Comparison of ENCODE assay signal across 14 cellular contexts in the genomic region with DNA sequence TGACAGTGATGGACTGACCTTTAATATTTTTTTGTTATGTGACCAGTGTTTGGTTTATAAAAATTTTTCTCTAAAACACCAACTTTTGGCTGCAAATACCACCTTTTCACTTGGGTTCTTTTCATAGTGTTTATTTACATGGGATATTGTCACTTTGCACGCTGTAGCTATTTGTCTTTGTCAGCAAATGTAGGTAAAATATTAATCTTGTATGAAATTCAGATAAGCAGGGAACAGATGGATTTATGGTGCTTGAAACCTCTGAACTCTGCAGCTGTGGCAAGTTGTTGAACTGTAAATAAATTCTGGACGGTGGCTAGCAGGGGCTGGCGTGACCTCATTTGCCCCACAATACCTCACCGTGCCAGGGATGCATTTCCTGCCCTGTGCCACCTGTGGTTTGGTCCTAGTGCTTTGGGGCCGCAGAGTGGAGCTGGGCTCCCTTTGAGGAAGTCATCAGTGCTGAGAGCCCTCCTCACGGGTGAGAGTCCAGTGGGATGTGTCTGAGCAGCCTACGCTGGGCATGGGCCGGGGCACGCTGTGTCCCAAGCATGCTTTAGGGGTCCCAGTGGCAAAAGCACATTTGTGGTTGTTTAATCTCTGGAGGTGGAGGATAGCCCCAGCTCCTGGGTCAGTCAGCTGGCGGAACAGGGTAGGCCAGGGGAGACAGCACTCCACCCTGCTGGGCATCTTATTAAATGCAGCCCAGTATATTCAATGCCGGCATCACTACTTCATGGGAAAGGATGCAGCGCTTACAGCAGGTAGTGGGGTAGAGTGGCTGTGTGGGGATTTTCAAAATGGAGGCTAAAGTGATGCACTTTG.
DNase-seq lines count a peak whose midpoint lies in the region; ATAC-seq, FAIRE-seq and TF ChIP-seq lines count a peak whose summit lies in the region.
"Had no signal": no experiment of that assay in that cellular context is flagged by ENCODE, and none has a peak within 500 bp of the region (broad histone marks: within the 10 kb centered on the region; RNA-seq: fewer than 3 reads in every experiment).

No MANE protein-coding gene starts in this region.

- H3K9me3 ChIP-seq in GM12878 (replicated peaks; ENCODE audit: control insufficient read depth, insufficient read depth, low read length): no peaks in the 10 kb centered on the region; the same call in 2 of the 3 replicates
- H3K9me3 ChIP-seq in tibial nerve: no peaks in the 10 kb centered on the region
- H3K9me3 ChIP-seq: thoracic aorta had no signal

- H4K20me1 ChIP-seq in GM12878 (ENCODE audit: control insufficient read depth, insufficient read depth): no peaks in the 10 kb centered on the region

- H3K27me3 Mint-ChIP-seq in effector memory CD8-positive, alpha-beta T cell: no peaks in the 10 kb centered on the region
- H3K27me3 Mint-ChIP-seq: brain had no signal

- 0 out of 2 replicates have a peak overlapping the region, but pooled peaks have one; percentile 30 for H3K4me2 ChIP-seq in GM12878 (ENCODE audit: control insufficient read depth, insufficient read depth)

- H3K4me1 ChIP-seq in GM12878 (ENCODE audit: control insufficient read depth, insufficient read depth, low read length): peaks cover 3% of the 10 kb centered on the region; the same call in 1 of the 2 replicates
- H3K4me1 ChIP-seq in tibial nerve: peaks cover 0 to 5% (median 0%) of the 10 kb centered on the region in 4 donors

- RAD21 ChIA-PET in GM12878 (lab: Charles Lee; ENCODE audit: unreplicated experiment): no interaction called here

- peak overlapping the region in 1 of 2 donors; percentile 59 for H3K27ac Mint-ChIP-seq in effector memory CD8-positive, alpha-beta T cell

- POLR2A ChIA-PET in GM12878 (lab: Charles Lee): no interaction called here

- no peak for TF ChIP-seq RAD21 in GM12878 (IDR thresholded peaks at IDR 0.05; ENCODE audit: insufficient read depth, low read depth, low read length)

- H3K4me3 ChIP-seq in GM12878: no peak overlapping the region
- H3K4me3 ChIP-seq in tibial nerve: no peak overlapping the region
- H3K4me3 ChIP-seq: thoracic aorta had no signal

- H3K27ac ChIP-seq in GM12878 (ENCODE audit: control insufficient read depth, insufficient read depth): no peak overlapping the region
- H3K27ac ChIP-seq in tibial nerve: no peak overlapping the region
- H3K27ac ChIP-seq: thoracic aorta had no signal

- BruUV-seq in GM12878 (replicated peaks; lab: Mats Ljungman, UMichigan): no TSS peak

- H3K9me3 Mint-ChIP-seq in effector memory CD8-positive, alpha-beta T cell: no peaks in the 10 kb centered on the region

- TF ChIP-seq POLR2A in GM12878 (IDR thresholded peaks at IDR 0.05; ENCODE audit: low read depth, low read length): no peak
- no peak for TF ChIP-seq POLR2A in tibial nerve (IDR thresholded peaks at IDR 0.05)

- CTCF ChIA-PET in GM12878 (lab: Yijun Ruan, JAX): interaction anchor here (0.9 to 1.6 kb wide), 2 partner anchors 9 to 18 kb away, joined by 3 to 4 read pairs; no protein-coding TSS in a partner anchor

- H3K36me3 ChIP-seq in GM12878 (ENCODE audit: control insufficient read depth in 2 of 2, insufficient read depth in 2 of 2, low read length in 1 of 2): no peaks in the 10 kb centered on the region; a peak in 1 of 4 replicates
- no peaks in the 10 kb centered on the region for H3K36me3 ChIP-seq in tibial nerve
- H3K36me3 ChIP-seq: thoracic aorta had no signal

- SMC1A ChIA-PET in GM12878 (lab: Charles Lee; ENCODE audit: uncharacterized antibody, unreplicated experiment): interaction anchor here (1.1 to 1.8 kb wide), 3 partner anchors 20 to 66 kb away, joined by 3 to 4 read pairs (median 3); no protein-coding TSS in a partner anchor

- no peak overlapping the region for H3K4me3 Mint-ChIP-seq in effector memory CD8-positive, alpha-beta T cell
- H3K4me3 Mint-ChIP-seq: brain had no signal

- no peak for TF ChIP-seq EP300 in GM12878 (IDR thresholded peaks at IDR 0.05; ENCODE audit: borderline replicate concordance in 1 of 2, control insufficient read depth in 1 of 2, low read depth in 2 of 2, low read length in 2 of 2)
- no peak for TF ChIP-seq EP300 in tibial nerve (IDR thresholded peaks at IDR 0.05)

- peaks cover 15 to 26% of the 10 kb centered on the region in 2 donors for H3K4me1 Mint-ChIP-seq in effector memory CD8-positive, alpha-beta T cell (ENCODE audit: low read depth in 2 of 2)

- H3K27me3 ChIP-seq in GM12878 (replicated peaks in 1 of 2; ENCODE audit: control insufficient read depth in 2 of 2, insufficient read depth in 2 of 2, low read length in 1 of 2) (no peaks in the 10 kb centered on the region), tibial nerve (no peaks in the 10 kb centered on the region)

- intact Hi-C loops in GM12878 (cut with micrococcal nuclease; ENCODE audit: unreplicated experiment): no loop called here

- in situ Hi-C loops in GM12878 (cut with MboI): no loop called here

- no peak overlapping the region for H3K9ac ChIP-seq in GM12878 (ENCODE audit: control insufficient read depth, insufficient read depth, low read length)

- DNase-seq in NCI-H748 (lab: John Stamatoyannopoulos, UW; ENCODE audit: unreplicated experiment) (peak; percentile 63), NCI-H748 treated with DMSO at 0.1 percent for 48 hours (lab: John Stamatoyannopoulos, UW) (no peak), HT-29 (ENCODE audit: low spot score) (peak; percentile 3), GM12878 (ENCODE audit: low read depth, low spot score) (no peak), tibial nerve (ENCODE audit: low spot score in 2 of 2) (no peak)
- DNase-seq in effector memory CD8-positive, alpha-beta T cell: no peak
- DNase-seq: islet precursor cell, NCI-H345, T-helper 1 cell had no signal

- WGBS in GM12878 (ENCODE audit: insufficient coverage, insufficient replicate concordance, low lambda C conversion rate, missing lambda C conversion rate): 35% methylated on average over 12 of the region's 12 CpGs
- 65 to 80% methylated on average over 7 to 12 of the region's 12 CpGs for WGBS in tibial nerve, 2 donors

- H3K36me3 Mint-ChIP-seq in effector memory CD8-positive, alpha-beta T cell (ENCODE audit: insufficient read depth): no peaks in the 10 kb centered on the region

- FAIRE-seq in GM12878 (lab: Jason Lieb, UNC): no peak
- FAIRE-seq: A204.1 had no signal

- peak; percentile 66 for ATAC-seq in GM12878
- ATAC-seq in GM18873 (IDR thresholded peaks at IDR 0.05; ENCODE audit: low FRiP score, unreplicated experiment): no peak
- ATAC-seq in GM21528 (IDR thresholded peaks at IDR 0.05; ENCODE audit: low FRiP score, unreplicated experiment): no peak
- ATAC-seq in effector memory CD8-positive, alpha-beta T cell (replicated peaks): no peak

- H3K79me2 ChIP-seq in GM12878 (ENCODE audit: control insufficient read depth, insufficient read depth, low read length): no peaks in the 10 kb centered on the region

- no peak overlapping the region for H2AFZ ChIP-seq in GM12878 (ENCODE audit: control insufficient read depth, low read depth, low read length)

- TF ChIP-seq CTCF in GM12878 (IDR thresholded peaks at IDR 0.05 in 2 of 3, conservative IDR thresholded peaks at IDR 0.05 in 1 of 3; ENCODE audit: control insufficient read depth in 2 of 3, extremely low read depth in 1 of 3, insufficient read depth in 1 of 3, low read depth in 3 of 3, low read length in 3 of 3) (no peak), tibial nerve (IDR thresholded peaks at IDR 0.05) (no peak)

TF ChIP-seq in GM12878, 131 proteins besides CTCF, POLR2A, EP300 and RAD21 (continues in another document):
- TF ChIP-seq ATF7 (IDR thresholded peaks at IDR 0.05; ENCODE audit: low read depth) (no peak), SPI1 (IDR thresholded peaks at IDR 0.05; ENCODE audit: borderline replicate concordance, insufficient read depth, low read depth, low read length) (no peak), MTA3 (IDR thresholded peaks at IDR 0.05; ENCODE audit: borderline replicate concordance, low read length) (no peak), ETV6 (conservative IDR thresholded peaks at IDR 0.05 in 1 of 2, IDR thresholded peaks at IDR 0.05 in 1 of 2; ENCODE audit: borderline replicate concordance in 1 of 2, low read depth in 1 of 2) (no peak), ZNF207 (IDR thresholded peaks at IDR 0.05; ENCODE audit: borderline replicate concordance) (no peak), ZSCAN29 (IDR thresholded peaks at IDR 0.05) (no peak), SREBF1 (IDR thresholded peaks at IDR 0.05; ENCODE audit: low read length) (no peak)
- TF ChIP-seq, protein P1, sequence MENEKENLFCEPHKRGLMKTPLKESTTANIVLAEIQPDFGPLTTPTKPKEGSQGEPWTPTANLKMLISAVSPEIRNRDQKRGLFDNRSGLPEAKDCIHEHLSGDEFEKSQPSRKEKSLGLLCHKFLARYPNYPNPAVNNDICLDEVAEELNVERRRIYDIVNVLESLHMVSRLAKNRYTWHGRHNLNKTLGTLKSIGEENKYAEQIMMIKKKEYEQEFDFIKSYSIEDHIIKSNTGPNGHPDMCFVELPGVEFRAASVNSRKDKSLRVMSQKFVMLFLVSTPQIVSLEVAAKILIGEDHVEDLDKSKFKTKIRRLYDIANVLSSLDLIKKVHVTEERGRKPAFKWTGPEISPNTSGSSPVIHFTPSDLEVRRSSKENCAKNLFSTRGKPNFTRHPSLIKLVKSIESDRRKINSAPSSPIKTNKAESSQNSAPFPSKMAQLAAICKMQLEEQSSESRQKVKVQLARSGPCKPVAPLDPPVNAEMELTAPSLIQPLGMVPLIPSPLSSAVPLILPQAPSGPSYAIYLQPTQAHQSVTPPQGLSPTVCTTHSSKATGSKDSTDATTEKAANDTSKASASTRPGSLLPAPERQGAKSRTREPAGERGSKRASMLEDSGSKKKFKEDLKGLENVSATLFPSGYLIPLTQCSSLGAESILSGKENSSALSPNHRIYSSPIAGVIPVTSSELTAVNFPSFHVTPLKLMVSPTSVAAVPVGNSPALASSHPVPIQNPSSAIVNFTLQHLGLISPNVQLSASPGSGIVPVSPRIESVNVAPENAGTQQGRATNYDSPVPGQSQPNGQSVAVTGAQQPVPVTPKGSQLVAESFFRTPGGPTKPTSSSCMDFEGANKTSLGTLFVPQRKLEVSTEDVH (IDR thresholded peaks at IDR 0.05; ENCODE audit: low read depth, partially characterized antibody): no peak

Comparison
In these comparisons a context has a peak if more than half of its experiments do, and no peak if none do; other contexts are left out.
1. DNase-seq: peak in NCI-H748 (single experiment) and HT-29 (single experiment); none in NCI-H748 treated with DMSO at 0.1 percent for 48 hours (single experiment), GM12878 (single experiment), tibial nerve (0 of 2) and effector memory CD8-positive, alpha-beta T cell (0 of 3).